Comparison of ENCODE assay signal across 25 cellular contexts in genomic region chr6:168863467-168863866, GRCh38.
"Had no signal": no experiment of that assay in that cellular context is flagged by ENCODE, and none has a peak within 500 bp of the region (broad histone marks: within the 10 kb centered on the region; RNA-seq: fewer than 3 reads in every experiment).

No MANE protein-coding gene starts in this region.

- H3K27ac ChIP-seq: body of pancreas, colonic mucosa, WERI-Rb-1 had no signal

- H3K27me3 ChIP-seq: body of pancreas, colonic mucosa had no signal

- H3K9me3 ChIP-seq: body of pancreas, colonic mucosa had no signal

- H3K36me3 ChIP-seq: colonic mucosa, WERI-Rb-1 had no signal

- H3K4me3 ChIP-seq: body of pancreas, colonic mucosa had no signal

- DNase-seq: activated B cell treated with CpG ODN at 0.5 μM for 24 hours; activated CD4-positive, alpha-beta T cell treated with anti-CD3 and anti-CD28 coated beads for 48 hours; activated CD4-positive, alpha-beta T cell treated with anti-CD3 and anti-CD28 coated beads, Interleukin-2, amount 50 U/mL, for 1 hour; activated CD4-positive, alpha-beta T cell treated with anti-CD3 and anti-CD28 coated beads, Interleukin-2, amount 50 U/mL, for 48 hours; activated CD8-positive, alpha-beta memory T cell treated with anti-CD3 and anti-CD28 coated beads for 24 hours; activated CD8-positive, alpha-beta T cell treated with anti-CD3 and anti-CD28 coated beads for 36 hours; activated effector memory CD4-positive, alpha-beta T cell treated with Interleukin-2 at 50 U/mL for 16 hours; activated gamma-delta T cell treated with Interleukin-2 at 50 U/mL for 16 hours; activated naive CD4-positive, alpha-beta T cell treated with anti-CD3 and anti-CD28 coated beads, Interleukin-2, amount 50 U/mL, for 16 hours; activated naive CD4-positive, alpha-beta T cell treated with Interleukin-2 at 50 U/mL for 16 hours; activated T-cell treated with anti-CD3 and anti-CD28 coated beads, Interleukin-2, amount 50 U/mL, for 4 hours; amniotic stem cell; aorta; body of pancreas; colonic mucosa; effector memory CD4-positive, alpha-beta T cell; endodermal cell; foreskin fibroblast; SW 1271; T-cell; T1000; WERI-Rb-1 had no signal

- H3K4me1 ChIP-seq: body of pancreas, colonic mucosa had no signal

- ATAC-seq: activated CD4-positive, CD25-positive, alpha-beta regulatory T cell treated with anti-CD3 and anti-CD28 coated beads, Interleukin-2, amount 50 U/mL, for 24 hours; activated CD8-positive, alpha-beta T cell treated with anti-CD3 and anti-CD28 coated beads for 36 hours; activated T-cell treated with anti-CD3 and anti-CD28 coated beads, Interleukin-2, amount 50 U/mL, for 4 hours; activated T-helper 17 cell treated with anti-CD3 and anti-CD28 coated beads, Interleukin-2, amount 50 U/mL, for 72 hours; body of pancreas; esophagus mucosa; T-cell had no signal
